ENCODE assay signal across 8 cellular contexts in genomic region chr21:42337830-42338729, GRCh38. TPM values are rescaled to one million over a fixed set of nuclear protein-coding genes. Genes with fewer than 3 reads are reported as not detected.
DNase-seq lines count a peak whose midpoint lies in the region; ATAC-seq and TF ChIP-seq lines count a peak whose summit lies in the region.

No MANE protein-coding gene starts in this region.

- H3K4me3 ChIP-seq in endodermal cell (ENCODE audit: low read length): no peak overlapping the region

- peak overlapping the region; percentile 47 for H3K27ac ChIP-seq in endodermal cell (ENCODE audit: low read depth, low read length)

- peak; percentile 89 for TF ChIP-seq CTCF in endodermal cell (conservative IDR thresholded peaks at IDR 0.05)

- peak; percentile 47 for ATAC-seq in HG03432 (IDR thresholded peaks at IDR 0.05; ENCODE audit: unreplicated experiment)
- no peak for ATAC-seq in HG02938 (IDR thresholded peaks at IDR 0.05; ENCODE audit: unreplicated experiment)

- H3K4me1 ChIP-seq in endodermal cell (ENCODE audit: control insufficient read depth, insufficient read depth, low read length): peaks cover 3% of the 10 kb centered on the region

- no peak overlapping the region for H3K4me3 Mint-ChIP-seq in endodermal cell

- H3K36me3 Mint-ChIP-seq in endodermal cell (ENCODE audit: low read depth): no peaks in the 10 kb centered on the region

- H3K9ac ChIP-seq in endodermal cell (ENCODE audit: extremely low read depth, low read length, poor library complexity, severe bottlenecking): no peak overlapping the region

- DNase-seq in Ammon's horn (ENCODE audit: low spot score): peak; percentile 86
- peak; percentile 18 for DNase-seq in NCI-H82 treated with DMSO at 0.1 percent for 48 hours (lab: John Stamatoyannopoulos, UW; ENCODE audit: unreplicated experiment)
- peak; percentile 55 to 68 for DNase-seq in activated CD8-positive, alpha-beta memory T cell treated with anti-CD3 and anti-CD28 coated beads for 4 hours (ENCODE audit: low read depth in 2 of 2)
- DNase-seq in endodermal cell: peak; percentile 94
- DNase-seq in mucosa of gallbladder (ENCODE audit: low spot score): peak; percentile 81
- peak; percentile 88 for DNase-seq in stimulated activated CD8-positive, alpha-beta memory T cell treated with anti-CD3 and anti-CD28 coated beads, Interleukin-4, amount 100 ng/mL, for 48 hours

- H3K27me3 ChIP-seq in endodermal cell (ENCODE audit: control insufficient read depth, insufficient read depth, low read length, poor library complexity, severe bottlenecking): no peaks in the 10 kb centered on the region

- H3K9me3 Mint-ChIP-seq in endodermal cell: no peaks in the 10 kb centered on the region

- 68 to 80% methylated on average over 8 to 23 of the region's 23 CpGs for WGBS in endodermal cell (ENCODE audit: insufficient coverage in 1 of 2, insufficient read length in 1 of 2), 2 experiments

- peak overlapping the region; percentile 64 for H3K27ac Mint-ChIP-seq in endodermal cell

- H3K27me3 Mint-ChIP-seq in endodermal cell (ENCODE audit: insufficient read depth): no peaks in the 10 kb centered on the region

- peaks cover 5% of the 10 kb centered on the region for H3K4me1 Mint-ChIP-seq in endodermal cell

- no peaks in the 10 kb centered on the region for H3K36me3 ChIP-seq in endodermal cell (ENCODE audit: control insufficient read depth, insufficient read depth, low read length)

- H3K9me3 ChIP-seq in endodermal cell (ENCODE audit: control insufficient read depth, low read length): no peaks in the 10 kb centered on the region

RNA-seq across cellular contexts. Expression of gene TFF2, which starts 12.7 kb away (rescaled TPM):
- total RNA-seq in endodermal cell (not detected), mucosa of gallbladder (115 TPM)
- not detected for polyA plus RNA-seq in endodermal cell (2013, experiment 1 of 2)
- not detected for polyA plus RNA-seq in endodermal cell (2013, experiment 2 of 2)

RNA-seq across cellular contexts. Expression of gene TFF3, which starts 22.9 kb away (rescaled TPM):
- 1 to 10 TPM in 1 of 2 donors, not detected in 1; 5.5 TPM for total RNA-seq in endodermal cell
- polyA plus RNA-seq in endodermal cell (2013, experiment 1 of 2): 1.2 TPM
- polyA plus RNA-seq in endodermal cell (2013, experiment 2 of 2): 1.7 TPM
- total RNA-seq in mucosa of gallbladder: 1,342 TPM

RNA-seq across cellular contexts. Expression of gene TFF1, which starts 28.3 kb away (rescaled TPM):
- total RNA-seq in endodermal cell (1 to 10 TPM; 1.6 to 3.7 TPM), mucosa of gallbladder (241 TPM)
- polyA plus RNA-seq in endodermal cell (2013, experiment 1 of 2): 1.5 TPM
- 3.2 TPM for polyA plus RNA-seq in endodermal cell (2013, experiment 2 of 2)

RNA-seq across cellular contexts. Expression of gene TMPRSS3, which starts 57.8 kb away (rescaled TPM):
- total RNA-seq in endodermal cell (not detected), mucosa of gallbladder (10.5 TPM)
- not detected for polyA plus RNA-seq in endodermal cell (2013, experiment 1 of 2)
- polyA plus RNA-seq in endodermal cell (2013, experiment 2 of 2): not detected

Comparison
In these comparisons a context has a peak if more than half of its experiments do, and no peak if none do; other contexts are left out.
1. DNase-seq: peak in every context shown above with its lines; median percentile 94 in endodermal cell; 88 in stimulated activated CD8-positive, alpha-beta memory T cell treated with anti-CD3 and anti-CD28 coated beads, Interleukin-4, amount 100 ng/mL, for 48 hours; 86 in Ammon's horn; 81 in mucosa of gallbladder; 62 in activated CD8-positive, alpha-beta memory T cell treated with anti-CD3 and anti-CD28 coated beads for 4 hours; 18 in NCI-H82 treated with DMSO at 0.1 percent for 48 hours.
2. RNA of gene TFF2, which starts 12.7 kb away (total RNA-seq): 115 TPM in mucosa of gallbladder (single experiment); not detected in endodermal cell; every median in the first group is over 100 times any median in the second.
3. RNA of gene TFF3, which starts 22.9 kb away (total RNA-seq): 1,342 TPM in mucosa of gallbladder (single experiment); 5.5 TPM in endodermal cell; every median in the first group is over 100 times any median in the second.
4. RNA of gene TFF1, which starts 28.3 kb away (total RNA-seq): 241 TPM in mucosa of gallbladder (single experiment); 1.6 to 3.7 TPM in endodermal cell; every median in the first group is over 10 times any median in the second.